9 cellular contexts compared by ENCODE assay signal in the genomic region with DNA sequence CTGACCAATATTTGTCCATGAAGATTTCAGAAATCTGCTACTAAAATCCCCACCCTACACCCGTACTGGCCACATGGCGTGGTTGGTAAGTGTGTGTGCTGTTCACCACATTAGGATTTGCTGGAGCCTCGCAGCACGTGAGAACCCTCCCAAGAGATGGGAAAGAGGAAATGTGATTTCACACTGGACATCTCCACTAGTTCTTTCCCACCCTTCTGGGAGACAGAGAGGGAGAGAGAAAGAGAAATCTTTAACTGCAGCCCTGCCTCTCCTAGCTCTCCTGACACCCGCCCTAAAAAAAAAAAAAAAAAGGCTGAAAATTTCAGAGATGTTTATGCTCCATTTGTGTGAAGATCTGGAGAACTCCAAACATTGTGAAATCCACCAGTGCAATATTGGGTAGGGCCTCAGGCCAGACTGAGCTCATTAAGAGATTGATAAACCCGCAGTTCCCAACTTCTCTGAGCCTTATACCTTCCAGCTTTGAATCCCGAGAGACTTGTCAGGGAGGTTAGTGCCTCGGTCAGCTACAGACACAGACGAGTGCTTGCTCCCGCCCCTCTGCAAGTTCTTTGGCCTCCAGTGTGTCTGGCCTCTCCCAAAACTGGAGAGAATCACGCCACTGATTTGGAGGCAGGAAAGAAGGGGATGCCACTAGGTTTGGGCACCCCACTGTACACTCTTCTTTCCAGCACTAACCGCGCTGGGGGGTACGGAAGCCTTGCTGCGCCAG. TPM values are rescaled to one million over a fixed set of nuclear protein-coding genes. Genes with fewer than 3 reads are reported as not detected.
DNase-seq lines count a peak whose midpoint lies in the region; ATAC-seq and TF ChIP-seq lines count a peak whose summit lies in the region.
"Had no signal": no experiment of that assay in that cellular context is flagged by ENCODE, and none has a peak within 500 bp of the region (broad histone marks: within the 10 kb centered on the region; RNA-seq: fewer than 3 reads in every experiment).

No MANE protein-coding gene starts in this region.

- no peak for DNase-seq in H7
- DNase-seq in heart left ventricle = peak in 1 of 5 donors; percentile 65
- no peak for DNase-seq in NCI-H524 treated with DMSO at 0.1 percent for 48 hours (lab: John Stamatoyannopoulos, UW)
- DNase-seq in NCI-H69 (lab: John Stamatoyannopoulos, UW) = no peak
- no peak for DNase-seq in NCI-H2196 treated with DMSO at 0.1 percent for 48 hours (lab: John Stamatoyannopoulos, UW; ENCODE audit: unreplicated experiment)
- no peak for DNase-seq in NCI-H1417 treated with DMSO at 0.1 percent for 48 hours (lab: John Stamatoyannopoulos, UW)

- H3K36me3 ChIP-seq in H7 (replicated peaks; ENCODE audit: control insufficient read depth, insufficient read depth, low read length) (peaks cover 29% of the 10 kb centered on the region), heart left ventricle (peaks cover 0 to 5% (median 0%) of the 10 kb centered on the region in 9 donors), skeletal muscle satellite cell (ENCODE audit: insufficient read depth, low read length) (peaks cover 46% of the 10 kb centered on the region)

- ATAC-seq in heart left ventricle = peak in 1 of 4 donors; percentile 6

- WGBS in heart left ventricle, 4 donors = 50 to 62% (median 56%) methylated on average over 15 of the region's 15 CpGs

- H3K9ac ChIP-seq in skeletal muscle satellite cell (ENCODE audit: low read depth, low read length) = peak overlapping the region; percentile 99

- H3K27ac ChIP-seq in heart left ventricle = peak overlapping the region; percentile 81 to 99 (median 91)

- H3K4me3 ChIP-seq in H7 (ENCODE audit: insufficient read depth, low read depth, low read length) = peak overlapping the region; percentile 98
- peak overlapping the region; percentile 97 for H3K4me3 ChIP-seq in WI38 (ENCODE audit: low read depth, low read length)
- peak overlapping the region; percentile 59 to 99 (median 78) for H3K4me3 ChIP-seq in heart left ventricle
- H3K4me3 ChIP-seq in skeletal muscle satellite cell (ENCODE audit: low read length) = peak overlapping the region; percentile 88

- peaks cover 3 to 76% (median 58%) of the 10 kb centered on the region in 12 donors for H3K4me1 ChIP-seq in heart left ventricle
- peaks cover 63% of the 10 kb centered on the region for H3K4me1 ChIP-seq in skeletal muscle satellite cell (ENCODE audit: control insufficient read depth, insufficient read depth, low read length)

- no peaks in the 10 kb centered on the region for H3K9me3 ChIP-seq in heart left ventricle
- H3K9me3 ChIP-seq in skeletal muscle satellite cell (replicated peaks; ENCODE audit: low read length) = no peaks in the 10 kb centered on the region

- peak in 1 of 2 donors; percentile 12 for TF ChIP-seq POLR2A in heart left ventricle (IDR thresholded peaks at IDR 0.05)

- H3K4me2 ChIP-seq in skeletal muscle satellite cell (ENCODE audit: low read length) = peak overlapping the region; percentile 93

- intact Hi-C loops in heart left ventricle (cut with DNase I) = loop anchor here in 9 of 10 donors (5.0 to 10.0 kb wide), 10 partner anchors 34 to 224 kb away; no protein-coding TSS in a partner anchor

- TF ChIP-seq CTCF in WI38 (IDR thresholded peaks at IDR 0.05; ENCODE audit: low read depth, low read length) (no peak), heart left ventricle (IDR thresholded peaks at IDR 0.05) (no peak)

- no peaks in the 10 kb centered on the region for H3K27me3 ChIP-seq in H7 (ENCODE audit: control insufficient read depth, insufficient read depth, low read length)
- H3K27me3 ChIP-seq in heart left ventricle = peaks cover 0 to 52% (median 0%) of the 10 kb centered on the region in 9 donors
- H3K27me3 ChIP-seq in skeletal muscle satellite cell (ENCODE audit: control insufficient read depth, insufficient read depth, low read length) = no peaks in the 10 kb centered on the region

RNA-seq across cellular contexts. Expression of a gene that starts 1.9 kb away (rescaled TPM):
- 71.7 and 93.3 TPM in 2 replicates for total RNA-seq in H7 (2014; rRNA removed; shearing (Covaris generic))
- 10 to 100 TPM in 5 of 9 donors, 1 to 10 TPM in 4; 4.5 to 21.3 (median 13.8) TPM for total RNA-seq in heart left ventricle
- polyA plus RNA-seq in heart left ventricle = 1 to 10 TPM; 4.5 to 7.2 TPM
- total RNA-seq in skeletal muscle satellite cell (2012; rRNA removed) = 29.9 and 38.5 TPM in 2 replicates
- total RNA-seq: mononuclear cell had no signal
